In genomic region chr19:3413796-3414327, GRCh38 we compare ENCODE assay signal across 1 cellular context.
A peak's percentile ranks its signal among the peaks of the same experiment; 100 is the strongest.
TF ChIP-seq lines count a peak whose summit lies in the region.

No MANE protein-coding gene starts in this region.

TF ChIP-seq in HepG2, 621 proteins besides CTCF, POLR2A, EP300 and RAD21 (continued from another document and continues in another):
- TF ChIP-seq STAT5B (CRISPR knock-in tag; IDR thresholded peaks at IDR 0.05) (no peak), ZNF605 (CRISPR knock-in tag; IDR thresholded peaks at IDR 0.05) (no peak; the same call in 1 of the 2 replicates), ZNF737 (CRISPR knock-in tag; IDR thresholded peaks at IDR 0.05; ENCODE audit: borderline replicate concordance) (no peak), POLR2G (IDR thresholded peaks at IDR 0.05; ENCODE audit: low read depth, low read length) (no peak), ZNF138 (CRISPR knock-in tag; IDR thresholded peaks at IDR 0.05; ENCODE audit: low read depth) (no peak), ZNF547 (CRISPR knock-in tag; IDR thresholded peaks at IDR 0.05) (0 out of 2 replicates have a peak, but pooled peaks have one; percentile 30), ZNF704 (CRISPR knock-in tag; IDR thresholded peaks at IDR 0.05; ENCODE audit: borderline replicate concordance) (no peak), HMGXB4 (CRISPR knock-in tag; IDR thresholded peaks at IDR 0.05; ENCODE audit: borderline replicate concordance in 1 of 2, low read depth in 1 of 2) (peak; percentile 20 to 64; a peak in 1 of 4 replicates), ZNF44 (CRISPR knock-in tag; IDR thresholded peaks at IDR 0.05) (0 out of 2 replicates have a peak, but pooled peaks have one; percentile 34), ZNF430 (CRISPR knock-in tag; IDR thresholded peaks at IDR 0.05) (no peak), PAXIP1 (CRISPR knock-in tag; conservative IDR thresholded peaks at IDR 0.05) (peak; percentile 83), RCOR2 (CRISPR knock-in tag; IDR thresholded peaks at IDR 0.05) (peak; percentile 98), THAP11 (CRISPR knock-in tag; IDR thresholded peaks at IDR 0.05) (peak; percentile 62), ZGPAT (CRISPR knock-in tag; IDR thresholded peaks at IDR 0.05) (peak; percentile 86), TCF7 (IDR thresholded peaks at IDR 0.05; ENCODE audit: low read depth) (peak; percentile 92), ARID5B (CRISPR knock-in tag; IDR thresholded peaks at IDR 0.05) (peak; percentile 89), ZNF296 (CRISPR knock-in tag; conservative IDR thresholded peaks at IDR 0.05) (no peak), PAWR (CRISPR knock-in tag; IDR thresholded peaks at IDR 0.05; ENCODE audit: borderline replicate concordance) (no peak), PRPF4 (IDR thresholded peaks at IDR 0.05; ENCODE audit: low read depth, low read length, poor library complexity, severe bottlenecking) (no peak), TAF15 (IDR thresholded peaks at IDR 0.05; ENCODE audit: low read depth, low read length, poor library complexity, severe bottlenecking) (no peak), HMGXB3 (CRISPR knock-in tag; IDR thresholded peaks at IDR 0.05; ENCODE audit: borderline replicate concordance) (peak; percentile 22; the same call in 1 of the 2 replicates), ZFP91 (CRISPR knock-in tag; IDR thresholded peaks at IDR 0.05; ENCODE audit: borderline replicate concordance) (peak; percentile 87), EED (CRISPR knock-in tag; IDR thresholded peaks at IDR 0.05) (no peak), ZNF275 (CRISPR knock-in tag; IDR thresholded peaks at IDR 0.05; ENCODE audit: borderline replicate concordance) (no peak), ZNF549 (CRISPR knock-in tag; IDR thresholded peaks at IDR 0.05) (no peak), ZNF577 (CRISPR knock-in tag; IDR thresholded peaks at IDR 0.05; ENCODE audit: borderline replicate concordance, low read depth) (no peak), ZNF101 (CRISPR knock-in tag; IDR thresholded peaks at IDR 0.05; ENCODE audit: borderline replicate concordance, low read depth) (no peak), GTF3A (CRISPR knock-in tag; conservative IDR thresholded peaks at IDR 0.05) (no peak), ZNF567 (CRISPR knock-in tag; IDR thresholded peaks at IDR 0.05; ENCODE audit: borderline replicate concordance) (no peak), ZNF713 (CRISPR knock-in tag; IDR thresholded peaks at IDR 0.05) (no peak), ZNF281 (CRISPR knock-in tag; IDR thresholded peaks at IDR 0.05; ENCODE audit: borderline replicate concordance) (peak; percentile 70; the same call in 1 of the 2 replicates), HDAC6 (IDR thresholded peaks at IDR 0.05; ENCODE audit: low read depth, low read length) (no peak), NR2F1 (CRISPR knock-in tag; IDR thresholded peaks at IDR 0.05) (0 out of 4 replicates have a peak, but pooled peaks of 1 of the 2 experiments have one; percentile 57), ZNF235 (CRISPR knock-in tag; IDR thresholded peaks at IDR 0.05; ENCODE audit: borderline replicate concordance) (peak; percentile 12; the same call in 1 of the 2 replicates), SP5 (CRISPR knock-in tag; IDR thresholded peaks at IDR 0.05; ENCODE audit: borderline replicate concordance, low read depth) (peak; percentile 97), ZNF121 (CRISPR knock-in tag; IDR thresholded peaks at IDR 0.05) (peak; percentile 90)
